Comparison of ENCODE assay signal across 2 cellular contexts in genomic region chr16:89904606-89905510, GRCh38.
A peak's percentile ranks its signal among the peaks of the same experiment; 100 is the strongest.
TF ChIP-seq lines count a peak whose summit lies in the region.

No MANE protein-coding gene starts in this region.

TF ChIP-seq in HCT116, 20 proteins besides CTCF, POLR2A, EP300 and RAD21:
- TF ChIP-seq EZH2 (IDR thresholded peaks at IDR 0.05) (no peak), YY1 (IDR thresholded peaks at IDR 0.05; ENCODE audit: extremely low read depth, insufficient replicate concordance, low read depth, low read length) (no peak), REST (IDR thresholded peaks at IDR 0.05; ENCODE audit: low read depth) (no peak), SP1 (IDR thresholded peaks at IDR 0.05; ENCODE audit: low read depth) (no peak), ELF1 (IDR thresholded peaks at IDR 0.05; ENCODE audit: borderline replicate concordance, low read depth) (no peak), CBX3 (IDR thresholded peaks at IDR 0.05; ENCODE audit: low read depth) (no peak), ZNF274 (IDR thresholded peaks at IDR 0.05; ENCODE audit: low read depth, low read length) (no peak), TCF7L2 (IDR thresholded peaks at IDR 0.05; ENCODE audit: borderline replicate concordance, extremely low read depth, insufficient read depth, insufficient read length) (no peak), CEBPB (IDR thresholded peaks at IDR 0.05; ENCODE audit: low read depth) (no peak), SIN3A (IDR thresholded peaks at IDR 0.05; ENCODE audit: low read depth) (no peak), SRF (IDR thresholded peaks at IDR 0.05; ENCODE audit: low read depth) (no peak), JUND (IDR thresholded peaks at IDR 0.05) (no peak)
- TF ChIP-seq, protein P1, sequence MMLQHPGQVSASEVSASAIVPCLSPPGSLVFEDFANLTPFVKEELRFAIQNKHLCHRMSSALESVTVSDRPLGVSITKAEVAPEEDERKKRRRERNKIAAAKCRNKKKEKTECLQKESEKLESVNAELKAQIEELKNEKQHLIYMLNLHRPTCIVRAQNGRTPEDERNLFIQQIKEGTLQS (IDR thresholded peaks at IDR 0.05) = no peak
- TF ChIP-seq, protein P2, sequence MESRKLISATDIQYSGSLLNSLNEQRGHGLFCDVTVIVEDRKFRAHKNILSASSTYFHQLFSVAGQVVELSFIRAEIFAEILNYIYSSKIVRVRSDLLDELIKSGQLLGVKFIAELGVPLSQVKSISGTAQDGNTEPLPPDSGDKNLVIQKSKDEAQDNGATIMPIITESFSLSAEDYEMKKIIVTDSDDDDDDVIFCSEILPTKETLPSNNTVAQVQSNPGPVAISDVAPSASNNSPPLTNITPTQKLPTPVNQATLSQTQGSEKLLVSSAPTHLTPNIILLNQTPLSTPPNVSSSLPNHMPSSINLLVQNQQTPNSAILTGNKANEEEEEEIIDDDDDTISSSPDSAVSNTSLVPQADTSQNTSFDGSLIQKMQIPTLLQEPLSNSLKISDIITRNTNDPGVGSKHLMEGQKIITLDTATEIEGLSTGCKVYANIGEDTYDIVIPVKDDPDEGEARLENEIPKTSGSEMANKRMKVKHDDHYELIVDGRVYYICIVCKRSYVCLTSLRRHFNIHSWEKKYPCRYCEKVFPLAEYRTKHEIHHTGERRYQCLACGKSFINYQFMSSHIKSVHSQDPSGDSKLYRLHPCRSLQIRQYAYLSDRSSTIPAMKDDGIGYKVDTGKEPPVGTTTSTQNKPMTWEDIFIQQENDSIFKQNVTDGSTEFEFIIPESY (IDR thresholded peaks at IDR 0.05; ENCODE audit: extremely low read depth, insufficient replicate concordance, low read length) = no peak

TF ChIP-seq in endothelial cell of umbilical vein, 7 proteins besides CTCF, POLR2A, EP300 and RAD21:
- no peak for TF ChIP-seq JUN (IDR thresholded peaks at IDR 0.05; ENCODE audit: borderline replicate concordance, insufficient read depth, insufficient read length, low read depth)
- TF ChIP-seq POLR2AphosphoS5 (IDR thresholded peaks at IDR 0.05; ENCODE audit: insufficient read depth, low read depth, low read length) = peak; percentile 23
- TF ChIP-seq EZH2 (IDR thresholded peaks at IDR 0.05; ENCODE audit: borderline replicate concordance, low read depth, low read length, severe bottlenecking) = no peak
